Comparison of ENCODE assay signal across 10 cellular contexts in genomic region chr6:87724994-87725811, GRCh38. TPM values are rescaled to one million over a fixed set of nuclear protein-coding genes. Genes with fewer than 3 reads are reported as not detected.
DNase-seq lines count a peak whose midpoint lies in the region; ATAC-seq and TF ChIP-seq lines count a peak whose summit lies in the region.
"Had no signal": no experiment of that assay in that cellular context is flagged by ENCODE, and none has a peak within 500 bp of the region (broad histone marks: within the 10 kb centered on the region; RNA-seq: fewer than 3 reads in every experiment).

No MANE protein-coding gene starts in this region.

- H3F3A ChIP-seq in DOHH2 (ENCODE audit: control insufficient read depth, insufficient read depth): peaks cover 9% of the 10 kb centered on the region; the same call in 1 of the 2 replicates

- no peaks in the 10 kb centered on the region for H4K20me1 ChIP-seq in DOHH2 (ENCODE audit: control insufficient read depth, insufficient read depth, low read depth, low read length)

- POLR2A ChIA-PET in HEK293T (lab: Yijun Ruan, JAX): interaction anchor here (1.4 kb wide), 1 partner anchor 23 kb away, joined by 4 read pairs; the partner anchor contains the start of gene AKIRIN2

- H3K4me1 ChIP-seq in DOHH2 (ENCODE audit: control insufficient read depth, low read length) (peaks cover 49% of the 10 kb centered on the region), endodermal cell (ENCODE audit: control insufficient read depth, insufficient read depth, low read length) (peaks cover 5% of the 10 kb centered on the region)

- H3K79me2 ChIP-seq in DOHH2 (ENCODE audit: control insufficient read depth, low read length): no peaks in the 10 kb centered on the region

- no peaks in the 10 kb centered on the region for H3K36me3 Mint-ChIP-seq in T-helper 2 cell treated with Interferon-gamma antibody and Interleukin-4, amounts not matched to agents 5 μg/mL and 100 μg/mL, for 36 hours (ENCODE audit: low read depth)
- no peaks in the 10 kb centered on the region for H3K36me3 Mint-ChIP-seq in endodermal cell (ENCODE audit: low read depth)

- H3K4me3 ChIP-seq in DOHH2 (ENCODE audit: low read length): no peak overlapping the region
- no peak overlapping the region for H3K4me3 ChIP-seq in endodermal cell (ENCODE audit: low read length)

- H3K9me3 ChIP-seq in DOHH2 (ENCODE audit: control insufficient read depth, insufficient read depth, low read length) (no peaks in the 10 kb centered on the region), endodermal cell (ENCODE audit: control insufficient read depth, low read length) (no peaks in the 10 kb centered on the region)

- peak overlapping the region; percentile 19 for H3K4me3 Mint-ChIP-seq in T-helper 2 cell treated with Interferon-gamma antibody and Interleukin-4, amounts not matched to agents 5 μg/mL and 100 μg/mL, for 36 hours
- no peak overlapping the region for H3K4me3 Mint-ChIP-seq in endodermal cell

- DNase-seq in T-helper 2 cell treated with Interferon-gamma antibody and Interleukin-4, amounts not matched to agents 5 μg/mL and 100 μg/mL, for 36 hours (ENCODE audit: low spot score): peak; percentile 18
- DNase-seq in endodermal cell (no peak), NCI-H2171 treated with DMSO at 0.1 percent for 48 hours (lab: John Stamatoyannopoulos, UW) (no peak), HEK293T (ENCODE audit: extremely low spot score) (no peak)
- DNase-seq in activated CD4-positive, alpha-beta T cell treated with anti-CD3 and anti-CD28 coated beads for 48 hours: no peak
- DNase-seq: amygdala; stimulated activated CD8-positive, alpha-beta memory T cell treated with anti-CD3 and anti-CD28 coated beads, Interleukin-4, amount 100 ng/mL, for 48 hours had no signal

- no peaks in the 10 kb centered on the region for H3K9me2 ChIP-seq in DOHH2 (replicated peaks; ENCODE audit: control insufficient read depth, low read length)

- H3K4me1 Mint-ChIP-seq in T-helper 2 cell treated with Interferon-gamma antibody and Interleukin-4, amounts not matched to agents 5 μg/mL and 100 μg/mL, for 36 hours (ENCODE audit: low read depth): peaks cover 23% of the 10 kb centered on the region
- peaks cover 13% of the 10 kb centered on the region for H3K4me1 Mint-ChIP-seq in endodermal cell

- CTCF ChIA-PET in HEK293T (lab: Yijun Ruan, JAX): no interaction called here

- no peak overlapping the region for H3K9ac ChIP-seq in endodermal cell (ENCODE audit: extremely low read depth, low read length, poor library complexity, severe bottlenecking)

- ATAC-seq in GM19395 (IDR thresholded peaks at IDR 0.05; ENCODE audit: unreplicated experiment) (peak; percentile 92), HG03039 (IDR thresholded peaks at IDR 0.05; ENCODE audit: unreplicated experiment) (peak; percentile 77)

- no peak overlapping the region for H3K27ac ChIP-seq in DOHH2 (ENCODE audit: low read depth, low read length)
- no peak overlapping the region for H3K27ac ChIP-seq in endodermal cell (ENCODE audit: low read depth, low read length)

- TF ChIP-seq CTCF in DOHH2 (IDR thresholded peaks at IDR 0.05; ENCODE audit: low read depth, low read length, poor library complexity, severe bottlenecking): no peak
- no peak for TF ChIP-seq CTCF in endodermal cell (conservative IDR thresholded peaks at IDR 0.05)

- H3K27ac Mint-ChIP-seq in T-helper 2 cell treated with Interferon-gamma antibody and Interleukin-4, amounts not matched to agents 5 μg/mL and 100 μg/mL, for 36 hours: peak overlapping the region; percentile 47
- no peak overlapping the region for H3K27ac Mint-ChIP-seq in endodermal cell

- H3K27me3 ChIP-seq in DOHH2 (ENCODE audit: control insufficient read depth, low read length) (no peaks in the 10 kb centered on the region), endodermal cell (ENCODE audit: control insufficient read depth, insufficient read depth, low read length, poor library complexity, severe bottlenecking) (no peaks in the 10 kb centered on the region)

- no peaks in the 10 kb centered on the region for H3K36me3 ChIP-seq in DOHH2 (ENCODE audit: control insufficient read depth, low read length)
- no peaks in the 10 kb centered on the region for H3K36me3 ChIP-seq in endodermal cell (ENCODE audit: control insufficient read depth, insufficient read depth, low read length)

- H3K27me3 Mint-ChIP-seq in T-helper 2 cell treated with Interferon-gamma antibody and Interleukin-4, amounts not matched to agents 5 μg/mL and 100 μg/mL, for 36 hours (ENCODE audit: low read depth): peaks cover 15% of the 10 kb centered on the region
- no peaks in the 10 kb centered on the region for H3K27me3 Mint-ChIP-seq in endodermal cell (ENCODE audit: insufficient read depth)

- H3K4me2 ChIP-seq in DOHH2 (ENCODE audit: low read length): peak overlapping the region; percentile 33

- 95 to 98% methylated on average over 4 of the region's 4 CpGs for WGBS in endodermal cell (ENCODE audit: insufficient coverage in 1 of 2, insufficient read length in 1 of 2), 2 experiments

- no peaks in the 10 kb centered on the region for H3K9me3 Mint-ChIP-seq in T-helper 2 cell treated with Interferon-gamma antibody and Interleukin-4, amounts not matched to agents 5 μg/mL and 100 μg/mL, for 36 hours
- no peaks in the 10 kb centered on the region for H3K9me3 Mint-ChIP-seq in endodermal cell

TF ChIP-seq in HEK293T, 16 proteins besides CTCF, POLR2A, EP300 and RAD21:
- TF ChIP-seq L3MBTL2 (conservative IDR thresholded peaks at IDR 0.05) (no peak), ARNT (IDR thresholded peaks at IDR 0.05) (no peak), FOXK2 (IDR thresholded peaks at IDR 0.05) (no peak), ZNF384 (IDR thresholded peaks at IDR 0.05) (no peak), LEF1 (IDR thresholded peaks at IDR 0.05; ENCODE audit: borderline replicate concordance) (no peak), TARDBP (IDR thresholded peaks at IDR 0.05) (no peak), ELF4 (IDR thresholded peaks at IDR 0.05) (no peak), NFRKB (IDR thresholded peaks at IDR 0.05) (no peak), CTBP1 (IDR thresholded peaks at IDR 0.05; ENCODE audit: borderline replicate concordance) (no peak), HDGF (IDR thresholded peaks at IDR 0.05; ENCODE audit: borderline replicate concordance) (no peak), FOXA1 (IDR thresholded peaks at IDR 0.05) (no peak), FOXM1 (IDR thresholded peaks at IDR 0.05; ENCODE audit: borderline replicate concordance) (no peak), BHLHE40 (IDR thresholded peaks at IDR 0.05; ENCODE audit: borderline replicate concordance) (no peak), SP1 (IDR thresholded peaks at IDR 0.05) (no peak), PKNOX1 (IDR thresholded peaks at IDR 0.05) (no peak), SUZ12 (IDR thresholded peaks at IDR 0.05) (no peak)

RNA-seq across cellular contexts. Expression of gene AKIRIN2, which starts 23.2 kb away (rescaled TPM):
- total RNA-seq in endodermal cell: 10 to 100 TPM; 70.4 to 73.5 TPM
- 78.6 TPM for polyA plus RNA-seq in endodermal cell (2013, experiment 1 of 2)
- 71.6 TPM for polyA plus RNA-seq in endodermal cell (2013, experiment 2 of 2)
